In genomic region chr10:101570764-101571572, GRCh38 we compare ENCODE assay signal across 8 cellular contexts. TPM values are rescaled to one million over a fixed set of nuclear protein-coding genes. Genes with fewer than 3 reads are reported as not detected.
DNase-seq lines count a peak whose midpoint lies in the region; ATAC-seq and TF ChIP-seq lines count a peak whose summit lies in the region.

No MANE protein-coding gene starts in this region.

- intact Hi-C loops in A673 (cut with micrococcal nuclease; ENCODE audit: unreplicated experiment), result loop anchor here (1.0 to 5.0 kb wide), 4 partner anchors 269 to 409 kb away; no protein-coding TSS in a partner anchor

- no peaks in the 10 kb centered on the region for H3K36me3 Mint-ChIP-seq in activated naive CD8-positive, alpha-beta T cell treated with anti-CD3 and anti-CD28 coated beads, Interleukin-2, amount 10 ng/mL, durations not matched to agents 7 days and 5 days

- CTCF ChIA-PET in A673 (lab: Charles Lee), result interaction anchor here (0.6 to 1.7 kb wide), 9 partner anchors 43 to 451 kb away, joined by 3 to 21 read pairs (median 5); no protein-coding TSS in a partner anchor

- H3K27ac Mint-ChIP-seq in activated naive CD8-positive, alpha-beta T cell treated with anti-CD3 and anti-CD28 coated beads, Interleukin-2, amount 10 ng/mL, durations not matched to agents 7 days and 5 days, result no peak overlapping the region

- H3K4me3 ChIP-seq in A673 (ENCODE audit: low read depth, low read length, poor library complexity, severe bottlenecking), result peak overlapping the region; percentile 58
- peak overlapping the region; percentile 76 for H3K4me3 ChIP-seq in H7 (ENCODE audit: insufficient read depth, low read depth, low read length)
- peak overlapping the region; percentile 58 for H3K4me3 ChIP-seq in iPS-18c (ENCODE audit: insufficient read depth, low read depth, low read length)
- peak overlapping the region; percentile 61 to 73 (median 65) for H3K4me3 ChIP-seq in subcutaneous abdominal adipose tissue (ENCODE audit: low read depth in 1 of 5, low read length in 5 of 5)

- BruUV-seq in A673 (replicated peaks; lab: Mats Ljungman, UMichigan), result no TSS peak

- H3K27me3 ChIP-seq in A673 (replicated peaks; ENCODE audit: insufficient read depth, low read depth, low read length, poor library complexity) (peaks cover 6% of the 10 kb centered on the region), H7 (ENCODE audit: control insufficient read depth, insufficient read depth, low read length) (peaks cover 56% of the 10 kb centered on the region), subcutaneous abdominal adipose tissue (ENCODE audit: control insufficient read depth in 5 of 5, insufficient read depth in 4 of 5, low read length in 5 of 5) (peaks cover 15 to 41% (median 36%) of the 10 kb centered on the region in 5 donors)

- H3K36me3 ChIP-seq in A673 (ENCODE audit: insufficient read depth, low read length, poor library complexity, severe bottlenecking), result no peaks in the 10 kb centered on the region
- no peaks in the 10 kb centered on the region for H3K36me3 ChIP-seq in H7 (replicated peaks; ENCODE audit: control insufficient read depth, insufficient read depth, low read length)
- H3K36me3 ChIP-seq in subcutaneous abdominal adipose tissue (ENCODE audit: control insufficient read depth in 5 of 5, insufficient read depth in 5 of 5, low read length in 5 of 5), result no peaks in the 10 kb centered on the region

- H3K9me3 ChIP-seq in A673 (ENCODE audit: low read depth, low read length, poor library complexity, severe bottlenecking) (peaks cover 8% of the 10 kb centered on the region), iPS-18c (ENCODE audit: control insufficient read depth, insufficient read depth, low read length) (no peaks in the 10 kb centered on the region), subcutaneous abdominal adipose tissue (ENCODE audit: control insufficient read depth in 5 of 5, low read length in 5 of 5) (peaks cover 3 to 17% (median 13%) of the 10 kb centered on the region in 5 donors)

- peak overlapping the region in 3 of 5 donors; percentile 64 to 76 (median 74) for H3K9ac ChIP-seq in subcutaneous abdominal adipose tissue (ENCODE audit: low read length in 5 of 5)

- ATAC-seq in activated naive CD8-positive, alpha-beta T cell treated with anti-CD3 and anti-CD28 coated beads, Interleukin-2, amount 10 ng/mL, durations not matched to agents 7 days and 5 days (ENCODE audit: low read depth), result no peak
- no peak for ATAC-seq in HG03378 (IDR thresholded peaks at IDR 0.05; ENCODE audit: unreplicated experiment)

- peak overlapping the region; percentile 78 for H3K4me3 Mint-ChIP-seq in activated naive CD8-positive, alpha-beta T cell treated with anti-CD3 and anti-CD28 coated beads, Interleukin-2, amount 10 ng/mL, durations not matched to agents 7 days and 5 days

- TF ChIP-seq CTCF in A673 (conservative IDR thresholded peaks at IDR 0.05; ENCODE audit: low read depth, low read length), result no peak

- POLR2A ChIA-PET in A673 (lab: Charles Lee; ENCODE audit: low non-redundant PET), result no interaction called here
- POLR2A ChIA-PET in activated naive CD8-positive, alpha-beta T cell treated with anti-CD3 and anti-CD28 coated beads, Interleukin-2, amount 10 ng/mL, durations not matched to agents 7 days and 5 days (lab: Charles Lee), result interaction anchor here (0.5 to 1.5 kb wide), 2 partner anchors 214 to 284 kb away, joined by 3 read pairs; no protein-coding TSS in a partner anchor

- peaks cover 10% of the 10 kb centered on the region for H3K4me1 Mint-ChIP-seq in activated naive CD8-positive, alpha-beta T cell treated with anti-CD3 and anti-CD28 coated beads, Interleukin-2, amount 10 ng/mL, durations not matched to agents 7 days and 5 days

- H3K27ac ChIP-seq in A673 (ENCODE audit: low read depth, low read length, poor library complexity, severe bottlenecking) (no peak overlapping the region), subcutaneous abdominal adipose tissue (ENCODE audit: low read depth, low read length) (no peak overlapping the region)

- H3K4me1 ChIP-seq in A673 (ENCODE audit: insufficient read depth, low read length, poor library complexity, severe bottlenecking) (peaks cover 28% of the 10 kb centered on the region), subcutaneous abdominal adipose tissue (ENCODE audit: control insufficient read depth in 5 of 5, insufficient read depth in 5 of 5, low read length in 5 of 5) (peaks cover 0 to 29% (median 26%) of the 10 kb centered on the region in 5 donors)

- no peaks in the 10 kb centered on the region for H3K9me3 Mint-ChIP-seq in activated naive CD8-positive, alpha-beta T cell treated with anti-CD3 and anti-CD28 coated beads, Interleukin-2, amount 10 ng/mL, durations not matched to agents 7 days and 5 days

- peaks cover 36% of the 10 kb centered on the region for H3K27me3 Mint-ChIP-seq in activated naive CD8-positive, alpha-beta T cell treated with anti-CD3 and anti-CD28 coated beads, Interleukin-2, amount 10 ng/mL, durations not matched to agents 7 days and 5 days

- DNase-seq in A673 (ENCODE audit: low spot score) (no peak), H7 (peak; percentile 81), ecto neural progenitor cell (ENCODE audit: low spot score) (no peak), SIG-M5 treated with dmso at 0.1 percent for 504 hours (lab: John Stamatoyannopoulos, UW; ENCODE audit: unreplicated experiment) (no peak)
- DNase-seq in activated naive CD8-positive, alpha-beta T cell treated with anti-CD3 and anti-CD28 coated beads, Interleukin-2, amount 10 ng/mL, durations not matched to agents 7 days and 5 days, result peak; percentile 40

RNA-seq across cellular contexts. Expression of gene POLL, which starts 17.1 kb away (rescaled TPM):
- 27.2 and 30.6 TPM in 2 replicates for total RNA-seq in A673 (2021)
- total RNA-seq in H7 (2014; rRNA removed; shearing (Covaris generic)), result 24.9 and 25.0 TPM in 2 replicates
- total RNA-seq in activated naive CD8-positive, alpha-beta T cell treated with anti-CD3 and anti-CD28 coated beads, Interleukin-2, amount 10 ng/mL, durations not matched to agents 7 days and 5 days, result 10 to 100 TPM; 34.9 to 37.7 TPM

RNA-seq across cellular contexts. Expression of gene DPCD, which starts 17.2 kb away (rescaled TPM):
- 32.5 and 35.4 TPM in 2 replicates for total RNA-seq in A673 (2021)
- total RNA-seq in H7 (2014; rRNA removed; shearing (Covaris generic)), result 33.4 and 48.7 TPM in 2 replicates
- 1 to 10 TPM; 4.0 to 5.5 TPM for total RNA-seq in activated naive CD8-positive, alpha-beta T cell treated with anti-CD3 and anti-CD28 coated beads, Interleukin-2, amount 10 ng/mL, durations not matched to agents 7 days and 5 days

Comparison
In these comparisons a context has a peak if more than half of its experiments do, and no peak if none do; other contexts are left out.
1. DNase-seq: peak in H7 (single experiment) and activated naive CD8-positive, alpha-beta T cell treated with anti-CD3 and anti-CD28 coated beads, Interleukin-2, amount 10 ng/mL, durations not matched to agents 7 days and 5 days (single experiment); none in A673 (single experiment), ecto neural progenitor cell (single experiment) and SIG-M5 treated with dmso at 0.1 percent for 504 hours (single experiment).
2. Peak in every context shown above with its lines, with median percentiles within 50 percentile points of each other: H3K4me3 ChIP-seq.